8 cellular contexts compared by ENCODE assay signal in genomic region chr7:94632338-94633024, GRCh38. TPM values are rescaled to one million over a fixed set of nuclear protein-coding genes. Genes with fewer than 3 reads are reported as not detected.
DNase-seq lines count a peak whose midpoint lies in the region; ATAC-seq, FAIRE-seq and TF ChIP-seq lines count a peak whose summit lies in the region.

No MANE protein-coding gene starts in this region.

- no peaks in the 10 kb centered on the region for H3K9me3 ChIP-seq in neural cell (ENCODE audit: low read length)
- no peaks in the 10 kb centered on the region for H3K9me3 ChIP-seq in gastroesophageal sphincter

- peak; percentile 83 for DNase-seq in amniotic stem cell (lab: John Stamatoyannopoulos, UW)
- no peak for DNase-seq in D341Med (ENCODE audit: low spot score)
- no peak for DNase-seq in NCI-H774 (lab: John Stamatoyannopoulos, UW)
- no peak for DNase-seq in GM19239 (ENCODE audit: insufficient read length, low spot score)

- H2AFZ ChIP-seq in neural cell (ENCODE audit: low read depth, low read length) = no peak overlapping the region

- H3K4me2 ChIP-seq in neural cell (ENCODE audit: low read length) = peak overlapping the region; percentile 77

- H4K20me1 ChIP-seq in neural cell (ENCODE audit: insufficient read depth) = no peaks in the 10 kb centered on the region

- TF ChIP-seq EP300 in neural cell (conservative IDR thresholded peaks at IDR 0.05; ENCODE audit: poor library complexity, severe bottlenecking) (peak; percentile 94), gastroesophageal sphincter (IDR thresholded peaks at IDR 0.05) (no peak)

- ATAC-seq in GM18858 (IDR thresholded peaks at IDR 0.05; ENCODE audit: unreplicated experiment) (peak; percentile 70), HG03442 (IDR thresholded peaks at IDR 0.05; ENCODE audit: unreplicated experiment) (peak; percentile 80), gastroesophageal sphincter (no peak)

- peaks cover 0 to 7% (median 0%) of the 10 kb centered on the region in 3 donors for H3K4me1 ChIP-seq in gastroesophageal sphincter

- H3K79me2 ChIP-seq in neural cell (replicated peaks; ENCODE audit: insufficient read depth, low read length) = peaks cover 32% of the 10 kb centered on the region

- WGBS in gastroesophageal sphincter (ENCODE audit: low coverage in 1 of 2), 2 donors = 31 to 33% methylated on average over 5 of the region's 5 CpGs

- H3K4me3 ChIP-seq in neural cell (ENCODE audit: low read length) = peak overlapping the region; percentile 49
- H3K4me3 ChIP-seq in gastroesophageal sphincter = no peak overlapping the region

- no peak for FAIRE-seq in GM19239 (lab: Jason Lieb, UNC)

- peak overlapping the region; percentile 89 for H3K27ac ChIP-seq in neural cell (ENCODE audit: low read length)
- H3K27ac ChIP-seq in gastroesophageal sphincter = no peak overlapping the region

- H3K27me3 ChIP-seq in neural cell (ENCODE audit: insufficient read depth, low read depth, low read length) (no peaks in the 10 kb centered on the region), gastroesophageal sphincter (no peaks in the 10 kb centered on the region)

- H3K9ac ChIP-seq in neural cell (ENCODE audit: low read length) = peak overlapping the region; percentile 46

- no peaks in the 10 kb centered on the region for H3K36me3 ChIP-seq in neural cell (ENCODE audit: insufficient read depth, low read length)
- no peaks in the 10 kb centered on the region for H3K36me3 ChIP-seq in gastroesophageal sphincter

- peaks cover 2% of the 10 kb centered on the region for H3F3A ChIP-seq in neural cell (ENCODE audit: insufficient read depth, low read length, poor library complexity, severe bottlenecking)

- TF ChIP-seq CTCF in neural cell (IDR thresholded peaks at IDR 0.05; ENCODE audit: poor library complexity, severe bottlenecking) (no peak), gastroesophageal sphincter (IDR thresholded peaks at IDR 0.05) (no peak)

- TF ChIP-seq POLR2A in gastroesophageal sphincter (IDR thresholded peaks at IDR 0.05) = no peak

- TF ChIP-seq RAD21 in neural cell (conservative IDR thresholded peaks at IDR 0.05) = peak; percentile 44

- H3K9me2 ChIP-seq in neural cell (ENCODE audit: insufficient read depth, low read length) = no peaks in the 10 kb centered on the region

TF ChIP-seq in neural cell, 6 proteins besides CTCF, POLR2A, EP300 and RAD21:
- TF ChIP-seq EZH2 (IDR thresholded peaks at IDR 0.05; ENCODE audit: borderline replicate concordance, insufficient read depth, low read length, poor library complexity, severe bottlenecking) (no peak), SMC3 (conservative IDR thresholded peaks at IDR 0.05; ENCODE audit: poor library complexity) (peak; percentile 35), POLR2AphosphoS5 (IDR thresholded peaks at IDR 0.05) (peak; percentile 92), MXI1 (conservative IDR thresholded peaks at IDR 0.05; ENCODE audit: poor library complexity, severe bottlenecking) (peak; percentile 25)
- TF ChIP-seq, protein P1, sequence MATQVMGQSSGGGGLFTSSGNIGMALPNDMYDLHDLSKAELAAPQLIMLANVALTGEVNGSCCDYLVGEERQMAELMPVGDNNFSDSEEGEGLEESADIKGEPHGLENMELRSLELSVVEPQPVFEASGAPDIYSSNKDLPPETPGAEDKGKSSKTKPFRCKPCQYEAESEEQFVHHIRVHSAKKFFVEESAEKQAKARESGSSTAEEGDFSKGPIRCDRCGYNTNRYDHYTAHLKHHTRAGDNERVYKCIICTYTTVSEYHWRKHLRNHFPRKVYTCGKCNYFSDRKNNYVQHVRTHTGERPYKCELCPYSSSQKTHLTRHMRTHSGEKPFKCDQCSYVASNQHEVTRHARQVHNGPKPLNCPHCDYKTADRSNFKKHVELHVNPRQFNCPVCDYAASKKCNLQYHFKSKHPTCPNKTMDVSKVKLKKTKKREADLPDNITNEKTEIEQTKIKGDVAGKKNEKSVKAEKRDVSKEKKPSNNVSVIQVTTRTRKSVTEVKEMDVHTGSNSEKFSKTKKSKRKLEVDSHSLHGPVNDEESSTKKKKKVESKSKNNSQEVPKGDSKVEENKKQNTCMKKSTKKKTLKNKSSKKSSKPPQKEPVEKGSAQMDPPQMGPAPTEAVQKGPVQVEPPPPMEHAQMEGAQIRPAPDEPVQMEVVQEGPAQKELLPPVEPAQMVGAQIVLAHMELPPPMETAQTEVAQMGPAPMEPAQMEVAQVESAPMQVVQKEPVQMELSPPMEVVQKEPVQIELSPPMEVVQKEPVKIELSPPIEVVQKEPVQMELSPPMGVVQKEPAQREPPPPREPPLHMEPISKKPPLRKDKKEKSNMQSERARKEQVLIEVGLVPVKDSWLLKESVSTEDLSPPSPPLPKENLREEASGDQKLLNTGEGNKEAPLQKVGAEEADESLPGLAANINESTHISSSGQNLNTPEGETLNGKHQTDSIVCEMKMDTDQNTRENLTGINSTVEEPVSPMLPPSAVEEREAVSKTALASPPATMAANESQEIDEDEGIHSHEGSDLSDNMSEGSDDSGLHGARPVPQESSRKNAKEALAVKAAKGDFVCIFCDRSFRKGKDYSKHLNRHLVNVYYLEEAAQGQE (IDR thresholded peaks at IDR 0.05; ENCODE audit: borderline replicate concordance) = peak; percentile 66

RNA-seq across cellular contexts. Expression of gene SGCE, which starts 23.5 kb away (rescaled TPM):
- polyA plus RNA-seq in neural cell = 94.6 and 119 TPM in 2 replicates
- 158 and 167 TPM in 2 replicates for polyA minus RNA-seq in neural cell
- 100 to 1,000 TPM in 3 of 4 donors, 10 to 100 TPM in 1; 92.5 to 138 (median 123) TPM for total RNA-seq in gastroesophageal sphincter
